In genomic region chr5:53073349-53073748, GRCh38 we compare ENCODE assay signal across 12 cellular contexts. TPM values are rescaled to one million over a fixed set of nuclear protein-coding genes. Genes with fewer than 3 reads are reported as not detected.
A peak's percentile ranks its signal among the peaks of the same experiment; 100 is the strongest.
DNase-seq lines count a peak whose midpoint lies in the region; ATAC-seq, FAIRE-seq and TF ChIP-seq lines count a peak whose summit lies in the region.
"Had no signal": no experiment of that assay in that cellular context is flagged by ENCODE, and none has a peak within 500 bp of the region (broad histone marks: within the 10 kb centered on the region; RNA-seq: fewer than 3 reads in every experiment).

No MANE protein-coding gene starts in this region.

- H2AFZ ChIP-seq in GM23248 (no peak overlapping the region), astrocyte (ENCODE audit: low read depth, low read length) (no peak overlapping the region), keratinocyte (ENCODE audit: control insufficient read depth, low read length) (no peak overlapping the region)

- peak overlapping the region; percentile 89; the same call in 1 of the 2 replicates for H3K27ac ChIP-seq in GM23248
- no peak overlapping the region for H3K27ac ChIP-seq in astrocyte (ENCODE audit: low read depth, low read length)
- H3K27ac ChIP-seq in keratinocyte (ENCODE audit: control insufficient read depth, insufficient read depth, low read length) = no peak overlapping the region
- H3K27ac ChIP-seq: BLaER1 treated with 17β-estradiol and CSF1 and Interleukin-3, amounts not matched to agents 10 nM and 100 nM had no signal

- H3K9me3 ChIP-seq in GM23248 (ENCODE audit: low read depth) (no peaks in the 10 kb centered on the region), astrocyte (ENCODE audit: insufficient read depth, low read depth, low read length) (no peaks in the 10 kb centered on the region), keratinocyte (ENCODE audit: control insufficient read depth, low read depth, low read length) (no peaks in the 10 kb centered on the region)
- H3K9me3 ChIP-seq: BLaER1 treated with 17β-estradiol and CSF1 and Interleukin-3, amounts not matched to agents 10 nM and 100 nM had no signal

- peaks cover 3% of the 10 kb centered on the region for H3K4me1 Mint-ChIP-seq in astrocyte (ENCODE audit: low read depth, unreplicated experiment)

- H3K4me1 ChIP-seq in GM23248 (ENCODE audit: insufficient read depth) = peaks cover 41% of the 10 kb centered on the region
- H3K4me1 ChIP-seq in astrocyte (ENCODE audit: insufficient read depth, low read length) = peaks cover 11% of the 10 kb centered on the region
- H3K4me1 ChIP-seq in keratinocyte (ENCODE audit: control insufficient read depth, extremely low read depth, insufficient read depth, low read length) = no peaks in the 10 kb centered on the region
- H3K4me1 ChIP-seq: BLaER1 treated with 17β-estradiol and CSF1 and Interleukin-3, amounts not matched to agents 10 nM and 100 nM had no signal

- no peak overlapping the region for H3K4me2 ChIP-seq in GM23248 (ENCODE audit: unreplicated experiment)
- no peak overlapping the region for H3K4me2 ChIP-seq in astrocyte (ENCODE audit: low read length)
- H3K4me2 ChIP-seq in keratinocyte (ENCODE audit: control insufficient read depth, extremely low read depth, insufficient read depth, low read depth, low read length) = no peak overlapping the region
- H3K4me2 ChIP-seq: BLaER1 treated with 17β-estradiol and CSF1 and Interleukin-3, amounts not matched to agents 10 nM and 100 nM had no signal

- H3K79me2 ChIP-seq in GM23248 (ENCODE audit: insufficient read depth) (no peaks in the 10 kb centered on the region), astrocyte (ENCODE audit: insufficient read depth, low read length) (no peaks in the 10 kb centered on the region), keratinocyte (ENCODE audit: control insufficient read depth, insufficient read depth, low read length) (no peaks in the 10 kb centered on the region)

- TF ChIP-seq CTCF in AG10803 (conservative IDR thresholded peaks at IDR 0.05; ENCODE audit: low read length) = no peak
- TF ChIP-seq CTCF in astrocyte (IDR thresholded peaks at IDR 0.05; ENCODE audit: insufficient read depth, low read depth, low read length) = no peak
- TF ChIP-seq CTCF in keratinocyte (optimal IDR thresholded peaks at IDR 0.05 in 1 of 3, IDR thresholded peaks at IDR 0.05 in 1 of 3, conservative IDR thresholded peaks at IDR 0.05 in 1 of 3; ENCODE audit: extremely low read depth in 1 of 3, insufficient read depth in 2 of 3, low read length in 3 of 3) = no peak

- H3K27ac Mint-ChIP-seq in astrocyte (ENCODE audit: unreplicated experiment) = no peak overlapping the region

- H4K20me1 ChIP-seq in GM23248 (ENCODE audit: insufficient read depth) (no peaks in the 10 kb centered on the region), astrocyte (ENCODE audit: insufficient read depth, low read length) (no peaks in the 10 kb centered on the region), keratinocyte (ENCODE audit: control insufficient read depth, extremely low read depth, insufficient read depth, low read length) (no peaks in the 10 kb centered on the region)
- H4K20me1 ChIP-seq: BLaER1 treated with 17β-estradiol and CSF1 and Interleukin-3, amounts not matched to agents 10 nM and 100 nM had no signal

- no peak overlapping the region for H3K9ac ChIP-seq in GM23248
- H3K9ac ChIP-seq in astrocyte (ENCODE audit: low read length) = no peak overlapping the region
- no peak overlapping the region for H3K9ac ChIP-seq in keratinocyte (ENCODE audit: control insufficient read depth, extremely low read depth, insufficient read depth, low read length)
- H3K9ac ChIP-seq: BLaER1 treated with 17β-estradiol and CSF1 and Interleukin-3, amounts not matched to agents 10 nM and 100 nM had no signal

- H3K9me2 ChIP-seq in GM23248 (ENCODE audit: insufficient read depth) = no peaks in the 10 kb centered on the region

- dilution Hi-C loops in keratinocyte (cut with MboI; ENCODE audit: extremely low pct_ligation_motif_present, low sequenced_read_pairs) = no loop called here

- H3K4me3 ChIP-seq in AG10803 (ENCODE audit: low read length) = no peak overlapping the region
- H3K4me3 ChIP-seq in GM23248 = no peak overlapping the region
- no peak overlapping the region for H3K4me3 ChIP-seq in astrocyte (ENCODE audit: insufficient read depth, low read depth, low read length)
- H3K4me3 ChIP-seq in keratinocyte (ENCODE audit: control insufficient read depth in 2 of 3, extremely low read depth in 1 of 3, insufficient read depth in 2 of 3, low read depth in 1 of 3, low read length in 3 of 3) = no peak overlapping the region
- H3K4me3 ChIP-seq: BLaER1 treated with 17β-estradiol and CSF1 and Interleukin-3, amounts not matched to agents 10 nM and 100 nM had no signal

- DNase-seq in AG10803 (ENCODE audit: low read depth) = peak; percentile 47
- peak; percentile 46 for DNase-seq in GM23248
- DNase-seq in astrocyte (ENCODE audit: low read depth) = peak; percentile 8
- DNase-seq in keratinocyte (ENCODE audit: low read depth, low spot score) = no peak
- no peak for DNase-seq in NCI-H2171 (lab: John Stamatoyannopoulos, UW)
- DNase-seq: HCEC 1CT, NCI-H1436 treated with DMSO at 0.1 percent for 48 hours, NCI-H2081, NCI-H526 treated with DMSO at 0.1 percent for 48 hours had no signal

- H3K36me3 ChIP-seq in GM23248 (ENCODE audit: low read depth) = peaks cover 40% of the 10 kb centered on the region
- peaks cover 47% of the 10 kb centered on the region for H3K36me3 ChIP-seq in astrocyte (ENCODE audit: insufficient read depth, low read length)
- peaks cover 33 to 47% of the 10 kb centered on the region in 2 experiments for H3K36me3 ChIP-seq in keratinocyte (ENCODE audit: control insufficient read depth in 2 of 2, extremely low read depth in 1 of 2, insufficient read depth in 2 of 2, low read length in 2 of 2)

- H3K36me3 Mint-ChIP-seq in astrocyte (ENCODE audit: low read depth, unreplicated experiment) = peaks cover 2% of the 10 kb centered on the region

- H3K27me3 ChIP-seq in GM23248 (replicated peaks; ENCODE audit: insufficient read depth) (no peaks in the 10 kb centered on the region), astrocyte (ENCODE audit: insufficient read depth, low read length) (no peaks in the 10 kb centered on the region), keratinocyte (ENCODE audit: control insufficient read depth, extremely low read depth, insufficient read depth, low read length) (no peaks in the 10 kb centered on the region)
- H3K27me3 ChIP-seq: BLaER1 treated with 17β-estradiol and CSF1 and Interleukin-3, amounts not matched to agents 10 nM and 100 nM had no signal

- no peak overlapping the region for H3K4me3 Mint-ChIP-seq in astrocyte (ENCODE audit: unreplicated experiment)

- H3K9me1 ChIP-seq in keratinocyte (ENCODE audit: control insufficient read depth, extremely low read depth, insufficient read depth, low read length) = no peaks in the 10 kb centered on the region

- H3K9me3 Mint-ChIP-seq in astrocyte (ENCODE audit: unreplicated experiment) = no peaks in the 10 kb centered on the region

- H3F3A ChIP-seq in GM23248 (ENCODE audit: insufficient read depth) = peaks cover 58% of the 10 kb centered on the region

- in situ Hi-C loops in GM23248 (cut with MboI) = no loop called here

- no peak for FAIRE-seq in astrocyte (lab: Jason Lieb, UNC)
- peak; percentile 60 for FAIRE-seq in keratinocyte (lab: Jason Lieb, UNC)

- ATAC-seq in GM19023 (IDR thresholded peaks at IDR 0.05; ENCODE audit: unreplicated experiment) (no peak), HG02852 (IDR thresholded peaks at IDR 0.05; ENCODE audit: unreplicated experiment) (no peak)

- no peaks in the 10 kb centered on the region for H3K27me3 Mint-ChIP-seq in astrocyte (ENCODE audit: low read depth, unreplicated experiment)

- WGBS in GM23248 (ENCODE audit: low coverage in 1 of 2, low lambda C conversion rate in 2 of 2, missing lambda C conversion rate in 2 of 2), 2 experiments = 34 to 56% methylated on average over 2 of the region's 2 CpGs

RNA-seq across cellular contexts. Expression of gene MOCS2, which starts 36.2 kb away (rescaled TPM):
- 48.1 and 55.9 TPM in 2 replicates for total RNA-seq in GM23248 (2014; rRNA removed; shearing (Covaris generic))
- polyA plus RNA-seq in GM23248 (2016; fragmentation: Nextera tagmentation; extraction: Ambion mirVana) (80.5 and 83.7 TPM in 2 replicates), keratinocyte (28.2 to 54.3 TPM (median 50.3 TPM) in 3 replicates)
- total RNA-seq in astrocyte = 42.7 and 44.2 TPM in 2 replicates
- polyA plus RNA-seq in keratinocyte (2011; ENCODE audit: low read depth) = 17.3 TPM
- polyA plus RNA-seq in keratinocyte (2011; cell fraction: cytosol; rRNA removed) = 44.0 and 62.9 TPM in 2 replicates
- polyA plus RNA-seq in keratinocyte (2011; cell fraction: nucleus; rRNA removed) = 18.8 and 26.8 TPM in 2 replicates
- 25.5 and 44.7 TPM in 2 replicates for polyA plus RNA-seq in keratinocyte (2012; ENCODE audit: low replicate concordance)
- 0.52 to 20.4 TPM (median 17.2 TPM) in 3 replicates for polyA minus RNA-seq in keratinocyte
- 13.2 TPM for polyA minus RNA-seq in keratinocyte (2011; cell fraction: cytosol; rRNA and poly(A)+ RNA removed)
- 4.6 and 9.9 TPM in 2 replicates for polyA minus RNA-seq in keratinocyte (2011; cell fraction: nucleus; rRNA and poly(A)+ RNA removed)

Comparison
In these comparisons a context has a peak if more than half of its experiments do, and no peak if none do; other contexts are left out.
1. DNase-seq: peak in AG10803 (single experiment), GM23248 (single experiment) and astrocyte (single experiment); none in keratinocyte (single experiment) and NCI-H2171 (single experiment).